ENCODE assay signal across 8 cellular contexts in genomic region chr20:53827996-53828672, GRCh38.
DNase-seq lines count a peak whose midpoint lies in the region; ATAC-seq, FAIRE-seq and TF ChIP-seq lines count a peak whose summit lies in the region.

No MANE protein-coding gene starts in this region.

- peak overlapping the region; percentile 100 for H3K27ac ChIP-seq in foreskin keratinocyte
- peak overlapping the region; percentile 73 to 87 (median 83) for H3K27ac ChIP-seq in sigmoid colon

- POLR2A ChIA-PET in activated CD4-positive, alpha-beta T cell treated with anti-CD3 and anti-CD28 coated beads for 36 hours (lab: Charles Lee): no interaction called here

- no peaks in the 10 kb centered on the region for H3K36me3 Mint-ChIP-seq in activated CD4-positive, alpha-beta T cell treated with anti-CD3 and anti-CD28 coated beads for 36 hours (ENCODE audit: low read depth)

- no peak for ATAC-seq in activated CD4-positive, alpha-beta T cell treated with anti-CD3 and anti-CD28 coated beads for 36 hours
- peak; percentile 60 for ATAC-seq in foreskin keratinocyte
- ATAC-seq in HG03469 (IDR thresholded peaks at IDR 0.05; ENCODE audit: unreplicated experiment): no peak

- intact Hi-C loops in activated CD4-positive, alpha-beta T cell treated with anti-CD3 and anti-CD28 coated beads for 36 hours (cut with DNase I, micrococcal nuclease): loop anchor here in 1 of 2 experiments (5.0 kb wide), 1 partner anchor 121 kb away; no protein-coding TSS in a partner anchor
- intact Hi-C loops in sigmoid colon (cut with DNase I): loop anchor here (2.0 to 5.0 kb wide), 2 partner anchors 39 to 236 kb away; partner anchors contain the start of gene ZNF217

- H3K36me3 ChIP-seq in sigmoid colon: no peaks in the 10 kb centered on the region

- TF ChIP-seq CTCF in foreskin keratinocyte (conservative IDR thresholded peaks at IDR 0.05) (no peak), sigmoid colon (IDR thresholded peaks at IDR 0.05) (no peak)

- DNase-seq in activated CD4-positive, alpha-beta T cell treated with anti-CD3 and anti-CD28 coated beads for 36 hours: no peak
- no peak for DNase-seq in activated CD4-positive, alpha-beta T cell treated with anti-CD3 and anti-CD28 coated beads for 1 hour
- peak; percentile 94 to 95 for DNase-seq in foreskin keratinocyte
- DNase-seq in sigmoid colon: peak; percentile 73
- DNase-seq in GF-D8 (lab: John Stamatoyannopoulos, UW): no peak
- DNase-seq in activated effector memory CD4-positive, alpha-beta T cell treated with Interleukin-2 at 50 U/mL for 16 hours: no peak

- CTCF ChIA-PET in activated CD4-positive, alpha-beta T cell treated with anti-CD3 and anti-CD28 coated beads for 36 hours (lab: Charles Lee): interaction anchor here (0.6 to 0.9 kb wide), 3 partner anchors 18 to 415 kb away, joined by 3 to 4 read pairs (median 3); no protein-coding TSS in a partner anchor

- H3K9me3 ChIP-seq in sigmoid colon: no peaks in the 10 kb centered on the region

- 35 to 56% methylated on average over 7 of the region's 7 CpGs for WGBS in sigmoid colon, 2 donors

- H3K27me3 ChIP-seq in foreskin keratinocyte (no peaks in the 10 kb centered on the region), sigmoid colon (no peaks in the 10 kb centered on the region)

- peaks cover 39% of the 10 kb centered on the region for H3K4me1 Mint-ChIP-seq in activated CD4-positive, alpha-beta T cell treated with anti-CD3 and anti-CD28 coated beads for 36 hours

- FAIRE-seq in TTC549 (lab: Jason Lieb, UNC): peak; percentile 97

- H3K27ac Mint-ChIP-seq in activated CD4-positive, alpha-beta T cell treated with anti-CD3 and anti-CD28 coated beads for 36 hours: peak overlapping the region; percentile 86

- TF ChIP-seq POLR2A in sigmoid colon (IDR thresholded peaks at IDR 0.05): no peak

- peak overlapping the region; percentile 64 for H3K4me3 Mint-ChIP-seq in activated CD4-positive, alpha-beta T cell treated with anti-CD3 and anti-CD28 coated beads for 36 hours

- H3K4me1 ChIP-seq in foreskin keratinocyte (peaks cover 26% of the 10 kb centered on the region), sigmoid colon (peaks cover 0 to 56% (median 42%) of the 10 kb centered on the region in 4 donors)

- peak overlapping the region in 3 of 4 donors; percentile 9 to 36 (median 18) for H3K4me3 ChIP-seq in sigmoid colon

- no peaks in the 10 kb centered on the region for H3K27me3 Mint-ChIP-seq in activated CD4-positive, alpha-beta T cell treated with anti-CD3 and anti-CD28 coated beads for 36 hours

- H3K9me3 Mint-ChIP-seq in activated CD4-positive, alpha-beta T cell treated with anti-CD3 and anti-CD28 coated beads for 36 hours (ENCODE audit: low read depth): no peaks in the 10 kb centered on the region

- peak in 3 of 4 donors; percentile 14 to 68 (median 56) for TF ChIP-seq EP300 in sigmoid colon (IDR thresholded peaks at IDR 0.05)

Comparison
In these comparisons a context has a peak if more than half of its experiments do, and no peak if none do; other contexts are left out.
1. DNase-seq: peak in foreskin keratinocyte (2 of 2) and sigmoid colon (single experiment); none in activated CD4-positive, alpha-beta T cell treated with anti-CD3 and anti-CD28 coated beads for 36 hours (single experiment), activated CD4-positive, alpha-beta T cell treated with anti-CD3 and anti-CD28 coated beads for 1 hour (single experiment), GF-D8 (single experiment) and activated effector memory CD4-positive, alpha-beta T cell treated with Interleukin-2 at 50 U/mL for 16 hours (single experiment).